8 cellular contexts compared by ENCODE assay signal in the genomic region with DNA sequence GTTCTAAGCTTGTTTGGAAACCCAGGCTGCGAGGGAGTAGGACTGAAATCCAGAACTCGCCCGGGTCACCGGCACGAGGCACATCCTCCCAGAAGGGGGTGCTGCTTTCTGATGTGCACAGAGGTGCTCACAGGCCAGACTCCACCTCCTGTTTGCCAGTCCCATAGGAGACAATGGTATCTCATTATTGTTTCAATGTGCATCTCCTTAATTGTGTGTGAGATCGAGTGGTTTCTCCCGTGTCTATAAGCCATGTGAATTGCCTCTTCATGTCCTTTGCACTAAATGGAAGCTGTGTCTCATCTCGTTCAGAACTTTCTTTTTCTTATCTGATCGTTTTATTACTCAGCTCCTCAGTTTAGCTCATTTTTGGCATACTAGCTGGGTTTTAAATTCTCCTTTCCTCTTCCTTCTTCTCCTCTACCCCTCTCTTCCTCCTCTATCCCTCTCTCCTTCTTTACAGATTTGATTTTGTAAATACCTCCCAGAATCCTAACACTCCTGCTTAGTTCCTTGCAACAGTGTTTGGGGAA. TPM values are rescaled to one million over a fixed set of nuclear protein-coding genes. Genes with fewer than 3 reads are reported as not detected.
A peak's percentile ranks its signal among the peaks of the same experiment; 100 is the strongest.
DNase-seq lines count a peak whose midpoint lies in the region; ATAC-seq lines count a peak whose summit lies in the region.

No MANE protein-coding gene starts in this region.

- DNase-seq in CD1c-positive myeloid dendritic cell (ENCODE audit: extremely low spot score) = peak; percentile 74
- DNase-seq in MV-4-11 (lab: John Stamatoyannopoulos, UW) = peak; percentile 64
- peak; percentile 56 for DNase-seq in activated CD4-positive, alpha-beta T cell treated with anti-CD3 and anti-CD28 coated beads for 1 hour
- DNase-seq in cerebellar cortex (ENCODE audit: low spot score) = peak; percentile 31
- DNase-seq in lung microvascular endothelial cell (ENCODE audit: low read depth in 2 of 2) = peak; percentile 21 to 35
- peak; percentile 14 to 42 for DNase-seq in stimulated activated CD8-positive, alpha-beta memory T cell treated with anti-CD3 and anti-CD28 coated beads, Interleukin-4, amount 100 ng/mL, for 1 hour (ENCODE audit: low read depth in 2 of 2, low spot score in 1 of 2)

- ATAC-seq in GM21390 (IDR thresholded peaks at IDR 0.05; ENCODE audit: unreplicated experiment) = peak; percentile 63
- no peak for ATAC-seq in GM21528 (IDR thresholded peaks at IDR 0.05; ENCODE audit: low FRiP score, unreplicated experiment)

RNA-seq across cellular contexts. Expression of a gene that starts 32.1 kb away (rescaled TPM):
- total RNA-seq in lung microvascular endothelial cell = under 0.01 TPM in 1 of 2 replicates, not detected in the other

RNA-seq across cellular contexts. Expression of a gene that starts 48.8 kb away (rescaled TPM):
- not detected in 2 replicates for total RNA-seq in lung microvascular endothelial cell
